8 cellular contexts compared by ENCODE assay signal in genomic region chr7:72621654-72622290, GRCh38.
A peak's percentile ranks its signal among the peaks of the same experiment; 100 is the strongest.
DNase-seq lines count a peak whose midpoint lies in the region; ATAC-seq, FAIRE-seq and TF ChIP-seq lines count a peak whose summit lies in the region.
"Not testable (repeated sequence)": the region's sequence is repeated elsewhere in the genome, so short reads cannot be mapped to it uniquely, and the experiment has no call there.

No MANE protein-coding gene starts in this region.

- CTCF ChIA-PET in A549 (lab: Yijun Ruan, JAX); PC-3 (lab: Charles Lee); K562 (lab: Yijun Ruan, JAX; ENCODE audit: low intra/inter-chr PET ratio): not testable (repeated sequence)

- not testable (repeated sequence) for H3K4me1 ChIP-seq in A549; H9 (ENCODE audit: insufficient read depth, low read length); PC-3 (ENCODE audit: insufficient read depth, low read length); K562 (replicated peaks in 1 of 2; ENCODE audit: control insufficient read depth in 2 of 2, insufficient read depth in 2 of 2, low read length in 2 of 2)
- peaks cover 18% of the 10 kb centered on the region for H3K4me1 ChIP-seq in neural progenitor cell

- not testable (repeated sequence) for TF ChIP-seq POLR2A in A549 (IDR thresholded peaks at IDR 0.05; ENCODE audit: low read length); K562 (conservative IDR thresholded peaks at IDR 0.05)

- H3K4me3 ChIP-seq in A549; PC-3 (ENCODE audit: low read length); K562; neural progenitor cell: not testable (repeated sequence)

- not testable (repeated sequence) for H3K9me3 ChIP-seq in A549; H9 (ENCODE audit: control insufficient read depth, low read depth, low read length); PC-3 (ENCODE audit: low read length); K562 (replicated peaks; ENCODE audit: control insufficient read depth, insufficient read depth, low read depth, low read length); neural progenitor cell (ENCODE audit: low read depth)

- not testable (repeated sequence) for H2BK120ac ChIP-seq in H9 (ENCODE audit: low read depth, low read length, poor library complexity, severe bottlenecking)

- H3K4me3 Mint-ChIP-seq in H9, neural progenitor cell: not testable (repeated sequence)
- H3K4me3 Mint-ChIP-seq in glutamatergic neuron (ENCODE audit: unreplicated experiment) = peak overlapping the region; percentile 48

- ATAC-seq in A549, K562: not testable (repeated sequence)
- ATAC-seq in PC-3 = peak; percentile 78

- not testable (repeated sequence) for H2BK15ac ChIP-seq in H9 (ENCODE audit: low read depth, low read length)

- TF ChIP-seq RAD21 in A549 (conservative IDR thresholded peaks at IDR 0.05 in 1 of 2, IDR thresholded peaks at IDR 0.05 in 1 of 2); K562 (CRISPR knock-in tag; conservative IDR thresholded peaks at IDR 0.05 in 1 of 2, IDR thresholded peaks at IDR 0.05 in 1 of 2): not testable (repeated sequence)

- not testable (repeated sequence) for H3K4me2 ChIP-seq in A549; H9 (ENCODE audit: insufficient read depth, insufficient read length, low read length); PC-3 (ENCODE audit: low read length); K562 (ENCODE audit: insufficient read depth, low read length)
- peak overlapping the region; percentile 21 for H3K4me2 ChIP-seq in neural progenitor cell

- not testable (repeated sequence) for BruUV-seq in PC-3 (replicated peaks; lab: Mats Ljungman, UMichigan); K562 (replicated peaks; lab: Mats Ljungman, UMichigan)

- not testable (repeated sequence) for H3K27me3 Mint-ChIP-seq in H9 (ENCODE audit: low read depth); glutamatergic neuron (ENCODE audit: unreplicated experiment); neural progenitor cell (ENCODE audit: insufficient read depth, low read depth)

- H3K23me2 ChIP-seq in H9 (ENCODE audit: insufficient read length, low read depth, low read length, poor library complexity, severe bottlenecking) = not testable (repeated sequence)

- not testable (repeated sequence) for H4K5ac ChIP-seq in H9 (ENCODE audit: insufficient read length, low read depth, low read length)

- H3K9ac ChIP-seq in H9 (ENCODE audit: extremely low read depth, insufficient read length, low read length); PC-3 (ENCODE audit: low read length); K562 (ENCODE audit: insufficient read depth in 1 of 2, low read depth in 2 of 2, low read length in 2 of 2); neural progenitor cell: not testable (repeated sequence)

- not testable (repeated sequence) for H4K20me1 ChIP-seq in H9 (ENCODE audit: control insufficient read depth, insufficient read depth, insufficient read length); PC-3 (ENCODE audit: low read length); K562 (replicated peaks; ENCODE audit: control insufficient read depth, insufficient read depth, low read length); neural progenitor cell (ENCODE audit: low read depth)

- peak; percentile 56 for FAIRE-seq in A549 (lab: Jason Lieb, UNC)
- not testable (repeated sequence) for FAIRE-seq in K562 (lab: Jason Lieb, UNC)

- not testable (repeated sequence) for H3K9me2 ChIP-seq in PC-3 (replicated peaks; ENCODE audit: low read length)

- not testable (repeated sequence) for H3F3A ChIP-seq in PC-3 (ENCODE audit: low read length, unreplicated experiment); neural progenitor cell (ENCODE audit: low read depth)

- not testable (repeated sequence) for H3K36me3 ChIP-seq in PC-3 (ENCODE audit: low read depth, low read length); K562 (ENCODE audit: control insufficient read depth, insufficient read depth, low read length); neural progenitor cell

- not testable (repeated sequence) for H3K27me3 ChIP-seq in H9 (ENCODE audit: insufficient read depth, low read length); PC-3 (ENCODE audit: low read length); K562 (ENCODE audit: control insufficient read depth in 2 of 2, insufficient read depth in 2 of 2, low read length in 2 of 2); neural progenitor cell

- not testable (repeated sequence) for DNase-seq in A549 (ENCODE audit: low read depth in 1 of 2, low spot score in 1 of 2); H9; PC-3; K562 (ENCODE audit: extremely low read depth in 1 of 4, low spot score in 3 of 4); glutamatergic neuron; neural progenitor cell (ENCODE audit: low spot score)
- DNase-seq in NCI-H146 (lab: John Stamatoyannopoulos, UW) (peak; percentile 50), NCI-H510A treated with DMSO at 0.1 percent for 48 hours (lab: John Stamatoyannopoulos, UW) (peak; percentile 3)

- not testable (repeated sequence) for TF ChIP-seq EP300 in A549 (IDR thresholded peaks at IDR 0.05); K562 (IDR thresholded peaks at IDR 0.05; ENCODE audit: low read length)

- not testable (repeated sequence) for H3K79me1 ChIP-seq in H9 (ENCODE audit: insufficient read depth, low read depth, low read length, poor library complexity, severe bottlenecking)

- H2AFZ ChIP-seq in H9 (ENCODE audit: low read length); PC-3 (ENCODE audit: low read length); K562 (ENCODE audit: low read depth, low read length); neural progenitor cell (replicated peaks): not testable (repeated sequence)

- peak overlapping the region in 2 of 3 experiments; percentile 82 to 96; a peak in 4 of 7 replicates for H3K27ac Mint-ChIP-seq in H9
- H3K27ac Mint-ChIP-seq in glutamatergic neuron (ENCODE audit: unreplicated experiment) = peak overlapping the region; percentile 90
- not testable (repeated sequence) for H3K27ac Mint-ChIP-seq in neural progenitor cell

- H3K27ac ChIP-seq in A549; PC-3 (ENCODE audit: low read length); K562 (ENCODE audit: extremely low read depth, low read depth, low read length); neural progenitor cell: not testable (repeated sequence)
- peak overlapping the region; percentile 70 for H3K27ac ChIP-seq in H9 (ENCODE audit: insufficient read length, low read depth, low read length)

- H3K14ac ChIP-seq in H9 (ENCODE audit: insufficient read depth, low read length) = not testable (repeated sequence)

- in situ Hi-C loops in K562 (cut with MboI) = not testable (repeated sequence)

- not testable (repeated sequence) for H2BK5ac ChIP-seq in H9 (ENCODE audit: insufficient read length, low read length)

- H3K4me1 Mint-ChIP-seq in H9 = peaks cover 26 to 32% of the 10 kb centered on the region in 2 experiments
- peaks cover 17% of the 10 kb centered on the region for H3K4me1 Mint-ChIP-seq in glutamatergic neuron (ENCODE audit: low read depth, unreplicated experiment)
- peaks cover 13% of the 10 kb centered on the region for H3K4me1 Mint-ChIP-seq in neural progenitor cell

- H3K79me2 ChIP-seq in H9 (ENCODE audit: insufficient read depth, low read length); PC-3 (ENCODE audit: low read length); K562 (ENCODE audit: control insufficient read depth, insufficient read depth, low read length); neural progenitor cell (ENCODE audit: low read depth): not testable (repeated sequence)

- not testable (repeated sequence) for H3K23ac ChIP-seq in H9 (ENCODE audit: insufficient read length, low read depth, low read length)

- 63% methylated on average over 4 of the region's 4 CpGs for WGBS in A549 (ENCODE audit: missing lambda C conversion rate)
- WGBS in H9 (ENCODE audit: extremely low coverage, insufficient read length, low lambda C conversion rate) = 38% methylated on average over 1 of the region's 4 CpGs
- WGBS in K562 (ENCODE audit: insufficient coverage, low coverage, missing lambda C conversion rate) = 31% methylated on average over 4 of the region's 4 CpGs

- not testable (repeated sequence) for H3K9me1 ChIP-seq in K562 (ENCODE audit: control insufficient read depth, insufficient read depth, low read length)

- H3T11ph ChIP-seq in H9 (ENCODE audit: low read length) = not testable (repeated sequence)

- H2BK20ac ChIP-seq in H9 (ENCODE audit: low read depth, low read length, poor library complexity, severe bottlenecking) = not testable (repeated sequence)

- H3K56ac ChIP-seq in H9 (ENCODE audit: insufficient read length, low read depth, low read length) = not testable (repeated sequence)

- not testable (repeated sequence) for H2BK12ac ChIP-seq in H9 (ENCODE audit: insufficient read length, low read depth, low read length)

- not testable (repeated sequence) for H2AK5ac ChIP-seq in H9 (ENCODE audit: insufficient read length, low read length)

- TF ChIP-seq CTCF in A549 (IDR thresholded peaks at IDR 0.05); H9 (conservative IDR thresholded peaks at IDR 0.05); PC-3 (conservative IDR thresholded peaks at IDR 0.05; ENCODE audit: low read depth, low read length); K562 (IDR thresholded peaks at IDR 0.05 in 2 of 3, conservative IDR thresholded peaks at IDR 0.05 in 1 of 3; ENCODE audit: insufficient read depth in 2 of 3, low read depth in 1 of 3, low read length in 3 of 3); glutamatergic neuron (IDR thresholded peaks at IDR 0.05; ENCODE audit: partially characterized antibody, unreplicated experiment); neural progenitor cell (IDR thresholded peaks at IDR 0.05): not testable (repeated sequence)

- H3K4ac ChIP-seq in H9 (ENCODE audit: low read depth, low read length) = not testable (repeated sequence)

- not testable (repeated sequence) for H3K18ac ChIP-seq in H9 (ENCODE audit: insufficient read length, low read depth, low read length)

- not testable (repeated sequence) for H4K8ac ChIP-seq in H9 (replicated peaks; ENCODE audit: insufficient read length, low read depth, low read length)

- POLR2A ChIA-PET in A549 (lab: Yijun Ruan, JAX); PC-3 (lab: Charles Lee; ENCODE audit: unreplicated experiment); K562 (lab: Yijun Ruan, JAX): not testable (repeated sequence)

- H3K9me3 Mint-ChIP-seq in H9; glutamatergic neuron (ENCODE audit: unreplicated experiment); neural progenitor cell: not testable (repeated sequence)

- not testable (repeated sequence) for H4K91ac ChIP-seq in H9 (ENCODE audit: insufficient read length, low read depth, low read length)

- not testable (repeated sequence) for H3K36me3 Mint-ChIP-seq in H9 (ENCODE audit: insufficient read depth in 1 of 3, low read depth in 3 of 3); glutamatergic neuron (ENCODE audit: unreplicated experiment); neural progenitor cell

- intact Hi-C loops in PC-3 (cut with micrococcal nuclease); K562 (cut with micrococcal nuclease): not testable (repeated sequence)
